ENCODE assay signal across 15 cellular contexts in the genomic region with DNA sequence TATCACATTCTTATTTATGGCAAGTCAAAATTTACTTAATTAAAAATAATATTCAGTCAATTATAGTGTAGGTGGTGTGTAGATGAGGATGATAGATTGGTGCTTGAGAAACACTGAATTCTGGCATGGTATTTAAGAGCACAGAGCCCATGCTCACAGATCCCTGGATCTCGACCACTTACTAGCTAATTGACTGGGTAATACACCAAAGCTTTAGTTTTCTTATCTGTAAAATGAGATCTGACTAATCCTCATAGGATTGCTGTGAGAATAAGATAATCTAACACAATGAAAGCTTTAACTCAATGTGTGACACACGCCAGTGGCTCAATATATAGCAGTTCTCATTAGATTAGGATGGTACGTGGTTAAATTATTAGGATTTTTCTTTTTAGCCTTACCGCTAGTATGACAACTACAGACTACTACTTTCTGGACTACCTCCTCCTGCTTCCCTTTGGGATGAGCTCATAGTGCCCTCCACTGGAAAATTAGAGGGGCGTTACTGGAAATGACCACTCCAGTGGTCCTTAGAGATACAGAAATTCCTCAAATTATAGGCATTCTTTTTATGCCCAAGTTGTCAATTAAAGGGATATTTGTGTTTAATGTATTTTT.
DNase-seq lines count a peak whose midpoint lies in the region; ATAC-seq and TF ChIP-seq lines count a peak whose summit lies in the region.
"Had no signal": no experiment of that assay in that cellular context is flagged by ENCODE, and none has a peak within 500 bp of the region (broad histone marks: within the 10 kb centered on the region; RNA-seq: fewer than 3 reads in every experiment).

No MANE protein-coding gene starts in this region.

- H2BK120ac ChIP-seq in IMR-90 (ENCODE audit: low read depth, low read length) = no peak overlapping the region

- H3K56ac ChIP-seq in IMR-90 (ENCODE audit: extremely low read depth, insufficient read depth, low read length) = no peak overlapping the region

- H3K4me3 ChIP-seq in BE2C (ENCODE audit: low read depth, low read length) (no peak overlapping the region), IMR-90 (ENCODE audit: insufficient read depth, low read depth, low read length) (no peak overlapping the region), right lobe of liver (no peak overlapping the region), ascending aorta (no peak overlapping the region), stomach (no peak overlapping the region)
- H3K4me3 ChIP-seq: MG63 had no signal

- H2BK15ac ChIP-seq in IMR-90 (ENCODE audit: low read depth, low read length) = no peak overlapping the region

- no peaks in the 10 kb centered on the region for H3K36me3 Mint-ChIP-seq in chondrocyte (ENCODE audit: low read depth)
- H3K36me3 Mint-ChIP-seq: CD8-positive, alpha-beta memory T cell had no signal

- H2BK20ac ChIP-seq in IMR-90 (ENCODE audit: low read depth, low read length) = no peak overlapping the region

- H3K4me1 Mint-ChIP-seq in chondrocyte (ENCODE audit: low read depth) = no peaks in the 10 kb centered on the region
- H3K4me1 Mint-ChIP-seq: activated CD4-positive, alpha-beta T cell treated with anti-CD3 and anti-CD28 coated beads for 36 hours; CD8-positive, alpha-beta memory T cell had no signal

- H3K9me3 ChIP-seq in BE2C (no peaks in the 10 kb centered on the region), IMR-90 (ENCODE audit: control insufficient read depth, insufficient read depth, low read length) (no peaks in the 10 kb centered on the region), right lobe of liver (no peaks in the 10 kb centered on the region), ascending aorta (no peaks in the 10 kb centered on the region), stomach (no peaks in the 10 kb centered on the region)
- H3K9me3 ChIP-seq: MG63 had no signal

- POLR2A ChIA-PET in IMR-90 (lab: Charles Lee; ENCODE audit: unreplicated experiment) = interaction anchor here (0.6 kb wide), 1 partner anchor 483 kb away, joined by 3 read pairs; the partner anchor contains the start of gene TBX3

- H4K91ac ChIP-seq in IMR-90 (ENCODE audit: insufficient read depth, low read depth, low read length) = no peak overlapping the region

- intact Hi-C loops in IMR-90 (cut with micrococcal nuclease) (loop anchor here (1.0 to 5.0 kb wide), 3 partner anchors 483 to 585 kb away; partner anchors contain the start of gene TBX3), right lobe of liver (cut with DNase I) (no loop called here), ascending aorta (cut with DNase I) (no loop called here), stomach (cut with DNase I; ENCODE audit: low total_unique reads) (no loop called here)

- H3K4ac ChIP-seq in IMR-90 (ENCODE audit: low read depth, low read length) = no peak overlapping the region

- in situ Hi-C loops in IMR-90 (cut with MboI; ENCODE audit: low sequenced_read_pairs) = no loop called here

- H4K20me1 ChIP-seq in IMR-90 (ENCODE audit: insufficient read depth, low read length) = no peaks in the 10 kb centered on the region

- H2BK5ac ChIP-seq in IMR-90 (ENCODE audit: low read depth, low read length, poor library complexity, severe bottlenecking) = no peak overlapping the region

- H3K36me3 ChIP-seq in BE2C (no peaks in the 10 kb centered on the region), IMR-90 (ENCODE audit: control insufficient read depth, insufficient read depth, low read length) (no peaks in the 10 kb centered on the region), right lobe of liver (no peaks in the 10 kb centered on the region), ascending aorta (no peaks in the 10 kb centered on the region), stomach (no peaks in the 10 kb centered on the region)
- H3K36me3 ChIP-seq: MG63 had no signal

- H3K23ac ChIP-seq in IMR-90 (ENCODE audit: low read depth, low read length) = no peak overlapping the region

- peak; percentile 68 for ATAC-seq in IMR-90 (ENCODE audit: low read depth)
- ATAC-seq in right lobe of liver = peak; percentile 85 to 93 (median 90)
- no peak for ATAC-seq in GM21367 (IDR thresholded peaks at IDR 0.05; ENCODE audit: unreplicated experiment)
- ATAC-seq: activated CD4-positive, alpha-beta T cell treated with anti-CD3 and anti-CD28 coated beads for 36 hours; esophagus mucosa had no signal

- H3K9ac ChIP-seq in IMR-90 (ENCODE audit: low read depth, low read length) = no peak overlapping the region

- no peaks in the 10 kb centered on the region for H3K9me3 Mint-ChIP-seq in chondrocyte (ENCODE audit: low read depth)

- H2AK5ac ChIP-seq in IMR-90 (ENCODE audit: low read depth, low read length) = no peak overlapping the region

- dilution Hi-C loops in IMR-90 (cut with HindIII; ENCODE audit: low sequenced_read_pairs, unreplicated experiment) = no loop called here

- H3K27ac Mint-ChIP-seq in chondrocyte (ENCODE audit: unreplicated experiment) = no peak overlapping the region
- H3K27ac Mint-ChIP-seq: activated CD4-positive, alpha-beta T cell treated with anti-CD3 and anti-CD28 coated beads for 36 hours; CD8-positive, alpha-beta memory T cell had no signal

- H3K4me1 ChIP-seq in BE2C (no peaks in the 10 kb centered on the region; the same call in 1 of the 2 replicates), IMR-90 (ENCODE audit: control insufficient read depth, insufficient read depth, low read length) (no peaks in the 10 kb centered on the region; the same call in 1 of the 2 replicates), right lobe of liver (no peaks in the 10 kb centered on the region), ascending aorta (no peaks in the 10 kb centered on the region), stomach (no peaks in the 10 kb centered on the region)

- CTCF ChIA-PET in IMR-90 (lab: Yijun Ruan, JAX) = interaction anchor here (0.6 to 1.5 kb wide), 7 partner anchors 10 to 508 kb away, joined by 3 to 6 read pairs (median 3); partner anchors contain the start of gene TBX3

- no peak overlapping the region for H3K4me2 ChIP-seq in IMR-90 (ENCODE audit: low read depth, low read length)

- peak; percentile 57 for TF ChIP-seq RAD21 in IMR-90 (IDR thresholded peaks at IDR 0.05; ENCODE audit: low read length)

- no peak overlapping the region for H4K5ac ChIP-seq in IMR-90 (ENCODE audit: low read depth, low read length)

- H4K8ac ChIP-seq in IMR-90 (ENCODE audit: low read depth in 2 of 2, low read length in 2 of 2) = no peak overlapping the region

- H3K27me3 ChIP-seq in BE2C (no peaks in the 10 kb centered on the region), IMR-90 (ENCODE audit: control insufficient read depth, insufficient read depth, low read length) (no peaks in the 10 kb centered on the region), right lobe of liver (no peaks in the 10 kb centered on the region), ascending aorta (no peaks in the 10 kb centered on the region), stomach (no peaks in the 10 kb centered on the region)
- H3K27me3 ChIP-seq: MG63 had no signal

- H3K27ac ChIP-seq in IMR-90 (ENCODE audit: insufficient read depth, low read length) = no peak overlapping the region
- no peak overlapping the region for H3K27ac ChIP-seq in right lobe of liver
- no peak overlapping the region for H3K27ac ChIP-seq in ascending aorta
- H3K27ac ChIP-seq in stomach = no peak overlapping the region

- H3K79me1 ChIP-seq in IMR-90 (ENCODE audit: low read depth in 1 of 2, low read length in 2 of 2) = no peaks in the 10 kb centered on the region

- peaks cover 8% of the 10 kb centered on the region for H3K27me3 Mint-ChIP-seq in chondrocyte (ENCODE audit: low read depth)
- H3K27me3 Mint-ChIP-seq: activated CD4-positive, alpha-beta T cell treated with anti-CD3 and anti-CD28 coated beads for 36 hours; CD8-positive, alpha-beta memory T cell had no signal

- TF ChIP-seq POLR2A in IMR-90 (IDR thresholded peaks at IDR 0.05; ENCODE audit: low read depth, low read length) (no peak), right lobe of liver (IDR thresholded peaks at IDR 0.05) (no peak), stomach (IDR thresholded peaks at IDR 0.05) (no peak)

- no CpG with 5 or more reads among the region's 5 CpGs for WGBS in IMR-90 (ENCODE audit: extremely low coverage in 2 of 2, insufficient read length in 1 of 2), 2 experiments
- 22% methylated on average over 5 of the region's 5 CpGs for WGBS in right lobe of liver (ENCODE audit: insufficient coverage, low coverage, low lambda C conversion rate, missing lambda C conversion rate)
- 56 to 72% (median 60%) methylated on average over 5 of the region's 5 CpGs for WGBS in stomach, 5 donors

- H3K14ac ChIP-seq in IMR-90 (replicated peaks; ENCODE audit: low read depth, low read length) = no peak overlapping the region

- peak; percentile 49 for TF ChIP-seq CTCF in BE2C (IDR thresholded peaks at IDR 0.05; ENCODE audit: low read depth, low read length)
- peak; percentile 42 for TF ChIP-seq CTCF in IMR-90 (conservative IDR thresholded peaks at IDR 0.05; ENCODE audit: low read depth, low read length)
- peak; percentile 72 for TF ChIP-seq CTCF in chondrocyte (IDR thresholded peaks at IDR 0.05)
- peak; percentile 45 to 64 (median 54) for TF ChIP-seq CTCF in right lobe of liver (IDR thresholded peaks at IDR 0.05)
- no peak for TF ChIP-seq CTCF in ascending aorta (IDR thresholded peaks at IDR 0.05)
- no peak for TF ChIP-seq CTCF in stomach (IDR thresholded peaks at IDR 0.05)

- peaks cover 6% of the 10 kb centered on the region; the same call in 1 of the 2 replicates for H3K9me1 ChIP-seq in IMR-90 (ENCODE audit: insufficient read depth, low read length)

- H2AFZ ChIP-seq in IMR-90 (replicated peaks; ENCODE audit: low read length, poor library complexity) = no peak overlapping the region

- DNase-seq in BE2C = no peak
- peak; percentile 47 for DNase-seq in IMR-90
- DNase-seq in chondrocyte (ENCODE audit: low spot score) = no peak
- no peak for DNase-seq in right lobe of liver
- no peak for DNase-seq in ascending aorta (ENCODE audit: low spot score in 2 of 2)
- no peak for DNase-seq in stomach
- no peak for DNase-seq in NCI-H2029 (lab: John Stamatoyannopoulos, UW)
- DNase-seq: activated CD4-positive, alpha-beta T cell treated with anti-CD3 and anti-CD28 coated beads for 36 hours; CD8-positive, alpha-beta memory T cell; kidney glomerular epithelial cell; MG63; NCI-H524 treated with DMSO at 0.1 percent for 48 hours; posterior cingulate gyrus had no signal

- no peak for TF ChIP-seq EP300 in stomach (IDR thresholded peaks at IDR 0.05)

- H2AK9ac ChIP-seq in IMR-90 (replicated peaks; ENCODE audit: low read depth, low read length, poor library complexity) = no peak overlapping the region

- no TSS peak for BruUV-seq in IMR-90 (replicated peaks; lab: Mats Ljungman, UMichigan)

- no peak overlapping the region for H3K18ac ChIP-seq in IMR-90 (ENCODE audit: low read depth, low read length)

- H3K4me3 Mint-ChIP-seq in chondrocyte (ENCODE audit: unreplicated experiment) = no peak overlapping the region
- H3K4me3 Mint-ChIP-seq: activated CD4-positive, alpha-beta T cell treated with anti-CD3 and anti-CD28 coated beads for 36 hours; CD8-positive, alpha-beta memory T cell had no signal

TF ChIP-seq in IMR-90, 13 proteins besides CTCF, POLR2A, EP300 and RAD21:
- TF ChIP-seq FOS (IDR thresholded peaks at IDR 0.05; ENCODE audit: low read depth, low read length) (no peak), SMC3 (IDR thresholded peaks at IDR 0.05; ENCODE audit: low read depth, low read length) (peak; percentile 28)

Comparison
In these comparisons a context has a peak if more than half of its experiments do, and no peak if none do; other contexts are left out.
1. CTCF ChIP-seq: peak in BE2C (single experiment), IMR-90 (single experiment), chondrocyte (single experiment) and right lobe of liver (4 of 4); none in ascending aorta (0 of 3) and stomach (0 of 7).